In the genomic region with DNA sequence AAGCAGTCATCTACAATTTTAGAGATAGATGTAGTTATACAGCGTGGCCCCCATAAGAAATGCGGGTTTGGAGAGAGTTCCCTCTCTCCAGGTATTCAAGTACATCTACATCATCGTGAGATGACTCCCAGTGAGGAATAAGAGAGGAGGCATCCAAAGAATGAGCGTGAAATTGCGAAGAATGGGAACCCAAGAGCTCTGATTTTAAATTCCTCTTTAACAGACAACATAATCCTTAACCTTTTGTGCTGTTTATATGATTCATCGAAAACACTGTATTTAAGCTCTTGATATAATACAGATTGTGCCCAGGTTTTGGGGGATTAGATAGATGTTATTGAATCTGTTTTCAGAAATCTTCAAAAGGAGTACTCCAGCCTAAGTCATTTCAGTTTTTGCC, we compare ENCODE assay signal across 30 cellular contexts.
"Had no signal": no experiment of that assay in that cellular context is flagged by ENCODE, and none has a peak within 500 bp of the region (broad histone marks: within the 10 kb centered on the region; RNA-seq: fewer than 3 reads in every experiment).

No MANE protein-coding gene starts in this region.

- H3K4me1 ChIP-seq: parathyroid adenoma, psoas muscle, sigmoid colon, stomach, thyroid gland had no signal

- H3K27me3 Mint-ChIP-seq: activated CD8-positive, alpha-beta T cell treated with anti-CD3 and anti-CD28 coated beads for 36 hours; activated T-helper 17 cell treated with anti-CD3 and anti-CD28 coated beads, Interleukin-2, amount 50 U/mL, for 72 hours had no signal

- H2AFZ ChIP-seq: hepatocyte, parathyroid adenoma had no signal

- H3K9ac ChIP-seq: parathyroid adenoma had no signal

- H3K36me3 Mint-ChIP-seq: stimulated activated memory B cell treated with anti-CD40 and anti-IgM and Interleukin-4, amounts not matched to agents 10 μg/mL and 1 μg/mL and 100 μg/mL, for 72 hours; WTC11 had no signal

- ATAC-seq: activated CD8-positive, alpha-beta T cell treated with anti-CD3 and anti-CD28 coated beads for 36 hours; activated T-cell treated with anti-CD3 and anti-CD28 coated beads, Interleukin-2, amount 50 U/mL, for 4 hours; activated T-helper 17 cell treated with anti-CD3 and anti-CD28 coated beads, Interleukin-2, amount 50 U/mL, for 72 hours; gastroesophageal sphincter; left colon; naive thymus-derived CD4-positive, alpha-beta T cell; psoas muscle; stimulated activated memory B cell treated with anti-CD40 and anti-IgM and Interleukin-4, amounts not matched to agents 10 μg/mL and 1 μg/mL and 100 μg/mL, for 72 hours; WTC11 had no signal

- H3K9me3 Mint-ChIP-seq: activated CD8-positive, alpha-beta T cell treated with anti-CD3 and anti-CD28 coated beads for 36 hours; activated T-cell treated with anti-CD3 and anti-CD28 coated beads, Interleukin-2, amount 50 U/mL, for 4 hours; activated T-helper 17 cell treated with anti-CD3 and anti-CD28 coated beads, Interleukin-2, amount 50 U/mL, for 72 hours; stimulated activated memory B cell treated with anti-CD40 and anti-IgM and Interleukin-4, amounts not matched to agents 10 μg/mL and 1 μg/mL and 100 μg/mL, for 72 hours; WTC11 had no signal

- H3K27ac ChIP-seq: epithelial cell of prostate, gastroesophageal sphincter, hepatocyte, parathyroid adenoma, psoas muscle, sigmoid colon, stomach, thyroid gland had no signal

- H3K27me3 ChIP-seq: gastroesophageal sphincter, hepatocyte, sigmoid colon, stomach, thyroid gland had no signal

- DNase-seq: activated CD4-positive, alpha-beta T cell treated with anti-CD3 and anti-CD28 coated beads for 1 hour; activated CD4-positive, alpha-beta T cell treated with anti-CD3 and anti-CD28 coated beads, Interleukin-2, amount 50 U/mL, for 1 hour; activated CD8-positive, alpha-beta T cell treated with anti-CD3 and anti-CD28 coated beads for 36 hours; activated gamma-delta T cell treated with Interleukin-2 at 50 U/mL for 16 hours; activated naive CD4-positive, alpha-beta T cell treated with anti-CD3 and anti-CD28 coated beads, Interleukin-2, amount 50 U/mL, for 16 hours; activated T-cell treated with anti-CD3 and anti-CD28 coated beads, Interleukin-2, amount 50 U/mL, for 4 hours; central memory CD4-positive, alpha-beta T cell; dermis blood vessel endothelial cell; effector CD8-positive, alpha-beta T cell; kidney; left colon; midbrain; naive thymus-derived CD4-positive, alpha-beta T cell; nucleus accumbens; psoas muscle; sigmoid colon; stimulated activated CD4-positive, alpha-beta T cell treated with anti-CD3 and anti-CD28 coated beads, Interleukin-1b, Interleukin-23, amount 100 ng/mL, for 48 hours; stimulated activated CD4-positive, alpha-beta T cell treated with anti-CD3 and anti-CD28 coated beads, Interleukin-4, amount 100 ng/mL, for 4 hours; stimulated activated CD8-positive, alpha-beta memory T cell treated with anti-CD3 and anti-CD28 coated beads, Interleukin-4, amount 100 ng/mL, for 48 hours; stomach; T-helper 2 cell; thyroid gland had no signal

- H3K79me2 ChIP-seq: hepatocyte, parathyroid adenoma had no signal

- H3K9me3 ChIP-seq: gastroesophageal sphincter, psoas muscle, sigmoid colon, stomach, thyroid gland had no signal

- H3K4me2 ChIP-seq: hepatocyte, smooth muscle cell had no signal

- H3K4me3 Mint-ChIP-seq: activated CD8-positive, alpha-beta T cell treated with anti-CD3 and anti-CD28 coated beads for 36 hours; activated T-cell treated with anti-CD3 and anti-CD28 coated beads, Interleukin-2, amount 50 U/mL, for 4 hours; activated T-helper 17 cell treated with anti-CD3 and anti-CD28 coated beads, Interleukin-2, amount 50 U/mL, for 72 hours; naive thymus-derived CD4-positive, alpha-beta T cell; stimulated activated memory B cell treated with anti-CD40 and anti-IgM and Interleukin-4, amounts not matched to agents 10 μg/mL and 1 μg/mL and 100 μg/mL, for 72 hours; WTC11 had no signal

- H3K4me3 ChIP-seq: gastroesophageal sphincter, hepatocyte, psoas muscle, sigmoid colon, smooth muscle cell, stomach, thyroid gland had no signal

- H3K36me3 ChIP-seq: gastroesophageal sphincter, sigmoid colon, stomach, thyroid gland had no signal

- H3K27ac Mint-ChIP-seq: activated CD8-positive, alpha-beta T cell treated with anti-CD3 and anti-CD28 coated beads for 36 hours; activated T-helper 17 cell treated with anti-CD3 and anti-CD28 coated beads, Interleukin-2, amount 50 U/mL, for 72 hours; naive thymus-derived CD4-positive, alpha-beta T cell; stimulated activated memory B cell treated with anti-CD40 and anti-IgM and Interleukin-4, amounts not matched to agents 10 μg/mL and 1 μg/mL and 100 μg/mL, for 72 hours; WTC11 had no signal
